In the genomic region with DNA sequence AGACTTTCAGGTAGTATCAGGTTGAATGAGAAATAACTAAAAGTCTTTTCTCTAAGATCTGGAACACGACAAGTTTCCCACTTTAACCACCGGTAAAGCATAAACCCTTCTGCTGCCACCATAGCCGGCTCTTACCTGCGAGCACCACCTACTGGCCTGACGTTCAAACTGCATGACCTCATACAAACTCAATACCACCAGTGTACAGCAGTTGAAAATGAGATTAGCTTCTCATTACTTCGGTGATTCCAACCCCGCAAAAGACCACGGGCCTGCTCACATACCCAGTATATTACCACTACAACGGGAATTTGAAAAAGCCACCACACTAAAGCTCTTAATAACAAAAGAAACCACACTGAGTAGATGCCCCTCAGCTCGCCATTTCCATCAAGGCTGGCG, we compare ENCODE assay signal across 8 cellular contexts.
DNase-seq lines count a peak whose midpoint lies in the region; ATAC-seq, FAIRE-seq and TF ChIP-seq lines count a peak whose summit lies in the region.
"Not testable (repeated sequence)": the region's sequence is repeated elsewhere in the genome, so short reads cannot be mapped to it uniquely, and the experiment has no call there.

No MANE protein-coding gene starts in this region.

- H3K9me3 Mint-ChIP-seq in activated B cell treated with CpG ODN at 0.5 μM for 24 hours, neural progenitor cell: not testable (repeated sequence)

- H3K36me3 ChIP-seq in bronchial epithelial cell (ENCODE audit: control insufficient read depth, insufficient read depth, low read length); cardiac muscle cell; neural progenitor cell: not testable (repeated sequence)

- TF ChIP-seq CTCF in AG04450 (IDR thresholded peaks at IDR 0.05; ENCODE audit: low read depth, low read length), result 0 out of 2 replicates have a peak, but pooled peaks have one; percentile 7
- not testable (repeated sequence) for TF ChIP-seq CTCF in activated B cell treated with CpG ODN at 0.5 μM for 24 hours (IDR thresholded peaks at IDR 0.05)
- TF ChIP-seq CTCF in bronchial epithelial cell (IDR thresholded peaks at IDR 0.05; ENCODE audit: insufficient read depth, low read length, severe bottlenecking), result peak; percentile 17
- peak; percentile 27 for TF ChIP-seq CTCF in cardiac muscle cell (IDR thresholded peaks at IDR 0.05; ENCODE audit: low read depth, low read length)
- peak; percentile 35 for TF ChIP-seq CTCF in neural progenitor cell (IDR thresholded peaks at IDR 0.05)

- H3K9ac ChIP-seq in neural progenitor cell, result not testable (repeated sequence)

- H3K27ac ChIP-seq in AG04450 (ENCODE audit: low read depth, low read length); cardiac muscle cell; neural progenitor cell: not testable (repeated sequence)

- DNase-seq in AG04450 (ENCODE audit: low read depth, low spot score); activated B cell treated with CpG ODN at 0.5 μM for 24 hours; neural progenitor cell (ENCODE audit: low spot score): not testable (repeated sequence)
- DNase-seq in NAMALWA (ENCODE audit: low spot score) (peak; percentile 61), bronchial epithelial cell (ENCODE audit: low read depth) (peak; percentile 3), cardiac muscle cell (ENCODE audit: low read depth in 1 of 2, low spot score in 1 of 2) (peak in 1 of 2 donors; percentile 0)

- H3K9me3 ChIP-seq in AG04450 (ENCODE audit: control insufficient read depth, insufficient read depth, low read length); cardiac muscle cell (ENCODE audit: low read depth); neural progenitor cell (ENCODE audit: low read depth): not testable (repeated sequence)

- H3K36me3 Mint-ChIP-seq in activated B cell treated with CpG ODN at 0.5 μM for 24 hours (ENCODE audit: low read depth); neural progenitor cell: not testable (repeated sequence)

- not testable (repeated sequence) for H3K27me3 Mint-ChIP-seq in activated B cell treated with CpG ODN at 0.5 μM for 24 hours; neural progenitor cell (ENCODE audit: insufficient read depth, low read depth)

- H3K4me2 ChIP-seq in neural progenitor cell, result not testable (repeated sequence)

- not testable (repeated sequence) for H3K4me1 ChIP-seq in cardiac muscle cell (ENCODE audit: low read depth); neural progenitor cell

- peak; percentile 99 for FAIRE-seq in bronchial epithelial cell (lab: Jason Lieb, UNC)

- H3K27ac Mint-ChIP-seq in activated B cell treated with CpG ODN at 0.5 μM for 24 hours, neural progenitor cell: not testable (repeated sequence)

- H3K27me3 ChIP-seq in AG04450 (ENCODE audit: control insufficient read depth, insufficient read depth, low read length); bronchial epithelial cell (ENCODE audit: control insufficient read depth, insufficient read depth, low read length); cardiac muscle cell; neural progenitor cell: not testable (repeated sequence)

- intact Hi-C loops in activated B cell treated with CpG ODN at 0.5 μM for 24 hours (cut with micrococcal nuclease), result not testable (repeated sequence)

- TF ChIP-seq POLR2A in GM18505 (IDR thresholded peaks at IDR 0.05; ENCODE audit: borderline replicate concordance, extremely low read depth, insufficient read depth, insufficient read length), result not testable (repeated sequence)

- ATAC-seq in GM18505 (IDR thresholded peaks at IDR 0.05; ENCODE audit: unreplicated experiment) (peak; percentile 69), HG02642 (IDR thresholded peaks at IDR 0.05; ENCODE audit: poor library complexity, unreplicated experiment) (peak; percentile 68), activated B cell treated with CpG ODN at 0.5 μM for 24 hours (ENCODE audit: low read depth) (peak; percentile 56)

- not testable (repeated sequence) for H3K4me3 ChIP-seq in AG04450 (ENCODE audit: low read depth, low read length); bronchial epithelial cell (ENCODE audit: low read depth, low read length); cardiac muscle cell; neural progenitor cell

- not testable (repeated sequence) for H3F3A ChIP-seq in neural progenitor cell (ENCODE audit: low read depth)

- peaks cover 32% of the 10 kb centered on the region for H3K4me1 Mint-ChIP-seq in activated B cell treated with CpG ODN at 0.5 μM for 24 hours
- not testable (repeated sequence) for H3K4me1 Mint-ChIP-seq in neural progenitor cell

- POLR2A ChIA-PET in AG04450 (lab: Yijun Ruan, JAX); activated B cell treated with CpG ODN at 0.5 μM for 24 hours (lab: Charles Lee): not testable (repeated sequence)

- not testable (repeated sequence) for H3K4me3 Mint-ChIP-seq in activated B cell treated with CpG ODN at 0.5 μM for 24 hours, neural progenitor cell

- CTCF ChIA-PET in AG04450 (lab: Charles Lee), result not testable (repeated sequence)
- CTCF ChIA-PET in activated B cell treated with CpG ODN at 0.5 μM for 24 hours (lab: Charles Lee), result interaction anchor here (1.5 to 1.6 kb wide), 2 partner anchors 53 to 102 kb away, joined by 3 to 6 read pairs; no protein-coding TSS in a partner anchor

- H3K79me2 ChIP-seq in neural progenitor cell (ENCODE audit: low read depth), result not testable (repeated sequence)

- H4K20me1 ChIP-seq in neural progenitor cell (ENCODE audit: low read depth), result not testable (repeated sequence)

- H2AFZ ChIP-seq in neural progenitor cell (replicated peaks), result not testable (repeated sequence)
